10 cellular contexts compared by ENCODE assay signal in the genomic region with DNA sequence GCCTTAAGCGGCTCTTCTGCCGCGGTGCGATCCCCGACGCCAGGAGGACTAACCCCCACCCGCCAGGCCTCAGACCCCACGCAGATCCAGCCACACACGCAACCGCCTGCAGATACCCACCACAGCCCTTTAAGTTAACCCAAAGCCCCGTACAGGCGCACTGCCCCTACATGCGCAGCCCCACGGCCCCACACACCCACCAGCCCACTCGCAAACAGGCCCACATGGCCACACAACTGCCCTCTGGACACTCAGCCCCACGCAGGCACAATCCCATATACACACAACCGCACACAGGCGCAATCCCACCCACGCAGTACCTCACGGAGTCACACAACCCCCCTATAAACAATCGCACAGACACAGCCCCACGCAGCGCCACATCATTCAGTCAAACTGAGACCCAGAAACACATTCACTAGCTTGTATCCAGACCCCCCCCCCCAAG. TPM values are rescaled to one million over a fixed set of nuclear protein-coding genes. Genes with fewer than 3 reads are reported as not detected.
DNase-seq lines count a peak whose midpoint lies in the region; ATAC-seq and TF ChIP-seq lines count a peak whose summit lies in the region.
"Had no signal": no experiment of that assay in that cellular context is flagged by ENCODE, and none has a peak within 500 bp of the region (broad histone marks: within the 10 kb centered on the region; RNA-seq: fewer than 3 reads in every experiment).

No MANE protein-coding gene starts in this region.

- peak overlapping the region; percentile 91 for H3K4me3 Mint-ChIP-seq in nephron progenitor cell

- peaks cover 68% of the 10 kb centered on the region for H3K4me1 Mint-ChIP-seq in nephron progenitor cell

- DNase-seq in dorsolateral prefrontal cortex = peak in 1 of 10 donors; percentile 43
- no peak for DNase-seq in nephron progenitor cell
- no peak for DNase-seq in inferior parietal cortex (ENCODE audit: extremely low spot score)
- no peak for DNase-seq in GDM1 (lab: John Stamatoyannopoulos, UW)
- no peak for DNase-seq in GM13977 (ENCODE audit: low spot score)
- DNase-seq: DND-41 had no signal

- H3K9ac ChIP-seq in HUES64 (ENCODE audit: low read depth, low read length) = no peak overlapping the region

- intact Hi-C loops in dorsolateral prefrontal cortex (cut with DNase I) = loop anchor here in 1 of 2 donors (5.0 kb wide), 1 partner anchor 41 kb away; the partner anchor contains the start of gene RAI1

- H3K27ac Mint-ChIP-seq in nephron progenitor cell = peak overlapping the region; percentile 94

- TF ChIP-seq CTCF in dorsolateral prefrontal cortex (IDR thresholded peaks at IDR 0.05 in 54 of 56, conservative IDR thresholded peaks at IDR 0.05 in 2 of 56; ENCODE audit: low read depth in 1 of 56, partially characterized antibody in 56 of 56) (peak in 2 of 56 donors; percentile 1 to 2), nephron progenitor cell (IDR thresholded peaks at IDR 0.05) (no peak), GM13977 (IDR thresholded peaks at IDR 0.05; ENCODE audit: extremely low read depth, insufficient read depth, missing control alignments) (no peak)

- WGBS in HUES64 = 7% methylated on average over 23 of the region's 23 CpGs

- peaks cover 17% of the 10 kb centered on the region for H3K4me1 ChIP-seq in ACC112 (ENCODE audit: control insufficient read depth, insufficient read depth, low read length, unreplicated experiment)
- H3K4me1 ChIP-seq in HUES64 (ENCODE audit: insufficient read depth, low read length) = peaks cover 22% of the 10 kb centered on the region

- no peak for ATAC-seq in HG03378 (IDR thresholded peaks at IDR 0.05; ENCODE audit: unreplicated experiment)
- ATAC-seq: K562 had no signal

- no peaks in the 10 kb centered on the region for H3K9me3 Mint-ChIP-seq in nephron progenitor cell

- no peak overlapping the region for H2AFZ ChIP-seq in ACC112 (ENCODE audit: low read length, unreplicated experiment)

- H3K27me3 ChIP-seq in ACC112 (ENCODE audit: insufficient read depth, low read length) (no peaks in the 10 kb centered on the region), HUES64 (ENCODE audit: insufficient read depth, low read length) (peaks cover 99% of the 10 kb centered on the region), dorsolateral prefrontal cortex (no peaks in the 10 kb centered on the region)

- H3K79me2 ChIP-seq in ACC112 (ENCODE audit: control insufficient read depth, insufficient read depth, low read length, unreplicated experiment) = peaks cover 28% of the 10 kb centered on the region

- peaks cover 2% of the 10 kb centered on the region for H3K36me3 Mint-ChIP-seq in nephron progenitor cell (ENCODE audit: low read depth)

- H3K4me3 ChIP-seq in ACC112 (ENCODE audit: low read depth, low read length) (peak overlapping the region; percentile 80), HUES64 (ENCODE audit: low read length) (peak overlapping the region; percentile 64), dorsolateral prefrontal cortex (peak overlapping the region; percentile 50 to 81 (median 72))
- H3K4me3 ChIP-seq: K562 had no signal

- no peaks in the 10 kb centered on the region for H3K9me3 ChIP-seq in HUES64 (ENCODE audit: insufficient read depth, low read depth, low read length)

- in situ Hi-C loops in GM13977 (cut with MboI; ENCODE audit: low pct_unique_long_range_greater_than_20kb, low sequenced_read_pairs, unreplicated experiment) = no loop called here

- H3K36me3 ChIP-seq in ACC112 (ENCODE audit: insufficient read depth, low read length) = no peaks in the 10 kb centered on the region
- H3K36me3 ChIP-seq in HUES64 (ENCODE audit: insufficient read depth, low read length) = no peaks in the 10 kb centered on the region

- peaks cover 9% of the 10 kb centered on the region for H3K27me3 Mint-ChIP-seq in nephron progenitor cell (ENCODE audit: low read depth, poor library complexity)

- H3K27ac ChIP-seq in ACC112 (ENCODE audit: low read depth, low read length) (no peak overlapping the region), HUES64 (ENCODE audit: low read depth, low read length) (no peak overlapping the region), dorsolateral prefrontal cortex (peak overlapping the region in 52 of 59 donors; percentile 17 to 93 (median 78))

RNA-seq across cellular contexts. Expression of gene RAI1, which starts 41.7 kb away (rescaled TPM):
- polyA plus RNA-seq in HUES64 (2013, experiment 1 of 2) = 4.9 TPM
- 8.7 TPM for polyA plus RNA-seq in HUES64 (2013, experiment 2 of 2)
- 10 to 100 TPM; 36.4 to 86.1 (median 56.3) TPM for total RNA-seq in dorsolateral prefrontal cortex

Comparison
In these comparisons a context has a peak if more than half of its experiments do, and no peak if none do; other contexts are left out.
1. H3K27ac ChIP-seq: peak in dorsolateral prefrontal cortex (52 of 59); none in ACC112 (single experiment) and HUES64 (single experiment).
2. Peak in every context shown above with its lines, with median percentiles within 50 percentile points of each other: H3K4me3 ChIP-seq.